8 cellular contexts compared by ENCODE assay signal in the genomic region with DNA sequence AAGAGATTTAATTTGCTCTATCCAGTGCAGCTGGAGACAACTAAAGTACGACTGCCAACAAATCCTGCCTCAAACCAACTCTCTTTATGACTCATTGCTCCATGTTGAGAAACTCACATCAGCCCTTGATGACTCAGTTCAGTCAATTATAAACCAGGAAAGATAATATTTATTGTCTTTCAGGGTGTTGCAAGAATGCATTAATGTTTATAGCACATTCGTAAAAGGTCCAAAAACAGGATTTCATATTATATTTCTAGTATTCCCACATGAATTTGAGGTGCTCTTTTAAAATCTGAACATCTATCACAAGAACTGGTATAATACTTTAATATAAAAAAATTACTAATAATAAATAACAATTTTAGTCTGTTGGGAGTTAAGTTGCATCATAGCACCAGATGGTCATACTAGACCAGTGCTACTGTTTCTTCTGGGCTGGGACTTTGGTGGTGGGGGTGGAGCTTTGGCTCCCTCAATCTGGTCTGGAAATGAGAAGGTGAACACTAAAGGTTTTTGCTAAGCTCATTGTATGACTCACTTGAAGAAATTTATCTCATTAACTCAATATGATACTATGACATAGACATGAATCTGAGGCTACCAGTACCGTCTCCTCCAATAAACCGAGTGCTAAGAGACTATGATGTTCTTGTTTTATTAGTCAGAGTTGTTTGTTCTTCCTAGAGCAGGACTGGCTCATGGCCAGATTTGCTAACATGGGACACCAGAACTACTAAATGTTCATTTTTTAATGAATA. TPM values are rescaled to one million over a fixed set of nuclear protein-coding genes. Genes with fewer than 3 reads are reported as not detected.
A peak's percentile ranks its signal among the peaks of the same experiment; 100 is the strongest.
DNase-seq lines count a peak whose midpoint lies in the region; ATAC-seq and TF ChIP-seq lines count a peak whose summit lies in the region.

No MANE protein-coding gene starts in this region.

- H3K9ac ChIP-seq in trophoblast cell (ENCODE audit: low read length), result no peak overlapping the region

- H3K79me2 ChIP-seq in trophoblast cell (ENCODE audit: control insufficient read depth, insufficient read depth, low read length, poor library complexity), result no peaks in the 10 kb centered on the region

- H3K27me3 ChIP-seq in Peyer's patch (no peaks in the 10 kb centered on the region), trophoblast cell (ENCODE audit: insufficient read depth, low read length) (no peaks in the 10 kb centered on the region)

- no peak overlapping the region for H3K14ac ChIP-seq in trophoblast cell (ENCODE audit: low read length)

- no peak overlapping the region for H2BK5ac ChIP-seq in trophoblast cell (ENCODE audit: low read depth, low read length, poor library complexity)

- H3K27ac ChIP-seq in Peyer's patch (peak overlapping the region in 3 of 4 donors; percentile 28 to 77 (median 75)), trophoblast cell (ENCODE audit: low read depth, low read length) (no peak overlapping the region)

- peaks cover 0 to 19% (median 0%) of the 10 kb centered on the region in 4 donors for H3K4me1 ChIP-seq in Peyer's patch
- peaks cover 7 to 17% of the 10 kb centered on the region in 2 experiments for H3K4me1 ChIP-seq in trophoblast cell (ENCODE audit: control insufficient read depth in 1 of 2, insufficient read depth in 2 of 2, low read length in 2 of 2)

- no peak overlapping the region for H2AFZ ChIP-seq in trophoblast cell (ENCODE audit: insufficient read depth, low read length, poor library complexity)

- no CpG with 5 or more reads among the region's 4 CpGs for WGBS in trophoblast cell (ENCODE audit: extremely low coverage, insufficient coverage, insufficient read length)

- no peak overlapping the region for H4K12ac ChIP-seq in trophoblast cell (ENCODE audit: low read depth, low read length)

- no peak overlapping the region for H3K4me2 ChIP-seq in trophoblast cell (ENCODE audit: low read length)

- H3K23ac ChIP-seq in trophoblast cell (ENCODE audit: low read length), result no peak overlapping the region

- TF ChIP-seq POLR2A in Peyer's patch (IDR thresholded peaks at IDR 0.05), result peak in 1 of 2 donors; percentile 6

- H2BK120ac ChIP-seq in trophoblast cell (ENCODE audit: insufficient read depth, low read length, poor library complexity), result no peak overlapping the region

- no peak overlapping the region for H4K91ac ChIP-seq in trophoblast cell (ENCODE audit: low read depth, low read length)

- TF ChIP-seq CTCF in AG10803 (conservative IDR thresholded peaks at IDR 0.05; ENCODE audit: low read length) (no peak), Peyer's patch (IDR thresholded peaks at IDR 0.05) (no peak)

- no peak overlapping the region for H2AK5ac ChIP-seq in trophoblast cell (ENCODE audit: low read length)

- peak; percentile 88 for ATAC-seq in GM18909 (IDR thresholded peaks at IDR 0.05; ENCODE audit: poor library complexity, unreplicated experiment)
- ATAC-seq in HG03196 (IDR thresholded peaks at IDR 0.05; ENCODE audit: unreplicated experiment), result peak; percentile 89
- ATAC-seq in GM21526 (IDR thresholded peaks at IDR 0.05; ENCODE audit: low FRiP score, unreplicated experiment), result no peak

- peaks cover 3% of the 10 kb centered on the region for H3K79me1 ChIP-seq in trophoblast cell (ENCODE audit: low read length)

- no peak overlapping the region for H3K18ac ChIP-seq in trophoblast cell (ENCODE audit: low read length)

- H4K8ac ChIP-seq in trophoblast cell (ENCODE audit: low read depth, low read length), result no peak overlapping the region

- H3K36me3 ChIP-seq in Peyer's patch, result no peaks in the 10 kb centered on the region
- H3K36me3 ChIP-seq in trophoblast cell (ENCODE audit: control insufficient read depth in 1 of 2, insufficient read depth in 2 of 2, low read length in 2 of 2), result no peaks in the 10 kb centered on the region

- H3K4me3 ChIP-seq in AG10803 (ENCODE audit: low read length), result no peak overlapping the region
- H3K4me3 ChIP-seq in Peyer's patch, result no peak overlapping the region
- H3K4me3 ChIP-seq in trophoblast cell (ENCODE audit: low read depth, low read length), result no peak overlapping the region

- DNase-seq in AG10803 (ENCODE audit: low read depth) (peak; percentile 97), Peyer's patch (peak; percentile 29 to 87 (median 75)), dermis microvascular lymphatic vessel endothelial cell (ENCODE audit: low read depth in 2 of 2) (peak; percentile 86 to 95), trophoblast cell (peak; percentile 45 to 84), NCI-H146 treated with DMSO at 0.1 percent for 48 hours (lab: John Stamatoyannopoulos, UW; ENCODE audit: unreplicated experiment) (no peak)

- H3K9me3 ChIP-seq in Peyer's patch (no peaks in the 10 kb centered on the region), trophoblast cell (ENCODE audit: insufficient read depth, low read depth, low read length) (no peaks in the 10 kb centered on the region)

- H3K4ac ChIP-seq in trophoblast cell (ENCODE audit: low read depth, low read length), result no peak overlapping the region

- H2BK12ac ChIP-seq in trophoblast cell (ENCODE audit: low read length), result no peak overlapping the region

RNA-seq across cellular contexts. Expression of a gene that starts 26.6 kb away (rescaled TPM):
- total RNA-seq in Peyer's patch, result 10 to 100 TPM in 3 of 4 donors, 1 to 10 TPM in 1; 6.8 to 32.2 (median 15.3) TPM
- 23.9 and 27.2 TPM in 2 replicates for total RNA-seq in dermis microvascular lymphatic vessel endothelial cell
- polyA plus RNA-seq in trophoblast cell (2013), result 19.0 and 19.3 TPM in 2 replicates
